8 cellular contexts compared by ENCODE assay signal in the genomic region with DNA sequence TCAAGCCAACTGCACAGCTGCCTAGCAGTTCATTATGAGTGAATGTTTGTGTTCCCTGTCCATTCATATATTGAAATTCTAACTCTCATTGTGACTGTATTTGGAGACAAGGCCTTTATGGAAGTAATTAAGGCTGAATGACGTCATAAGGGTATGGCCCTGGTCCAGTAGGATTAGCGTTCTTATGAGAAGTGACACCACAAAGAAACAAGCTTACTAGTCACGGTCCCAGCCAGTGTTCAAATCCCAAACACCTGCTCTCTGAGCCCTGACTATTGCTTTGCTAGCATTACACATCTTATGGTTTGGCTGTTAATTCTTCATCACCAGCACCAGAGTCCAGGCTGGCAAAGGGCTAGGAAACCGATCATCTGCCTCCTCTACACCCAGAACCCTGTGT. TPM values are rescaled to one million over a fixed set of nuclear protein-coding genes. Genes with fewer than 3 reads are reported as not detected.
DNase-seq lines count a peak whose midpoint lies in the region; ATAC-seq and TF ChIP-seq lines count a peak whose summit lies in the region.

No MANE protein-coding gene starts in this region.

- DNase-seq in amniotic epithelial cell (ENCODE audit: low read depth) (peak; percentile 64), HK-2 (ENCODE audit: unreplicated experiment) (no peak), UCSD-AML1 (lab: John Stamatoyannopoulos, UW; ENCODE audit: unreplicated experiment) (no peak)
- DNase-seq in activated CD4-positive, alpha-beta T cell treated with anti-CD3 and anti-CD28 coated beads, Interleukin-2, amount 50 U/mL, for 48 hours: no peak

- H3K9ac ChIP-seq in HUES64 (ENCODE audit: low read depth, low read length) (peak overlapping the region; percentile 95), mucosa of rectum (ENCODE audit: low read depth in 1 of 2, low read length in 2 of 2) (peak overlapping the region in 1 of 2 donors; percentile 72)

- H3K27me3 ChIP-seq in HUES64 (ENCODE audit: insufficient read depth, low read length) (no peaks in the 10 kb centered on the region), mucosa of rectum (ENCODE audit: control insufficient read depth in 2 of 2, insufficient read depth in 2 of 2, low read length in 2 of 2) (no peaks in the 10 kb centered on the region)

- H3K4me1 ChIP-seq in HUES64 (ENCODE audit: insufficient read depth, low read length) (peaks cover 8% of the 10 kb centered on the region; the same call in 1 of the 2 replicates), mucosa of rectum (ENCODE audit: control insufficient read depth in 2 of 2, insufficient read depth in 2 of 2, low read length in 2 of 2) (peaks cover 22% of the 10 kb centered on the region in 2 donors)

- H3K36me3 ChIP-seq in HUES64 (ENCODE audit: insufficient read depth, low read length) (peaks cover 11% of the 10 kb centered on the region), mucosa of rectum (ENCODE audit: control insufficient read depth in 2 of 2, insufficient read depth in 2 of 2, low read length in 2 of 2) (peaks cover 8 to 11% of the 10 kb centered on the region in 2 donors)

- H3K4me3 ChIP-seq in HUES64 (ENCODE audit: low read length) (peak overlapping the region; percentile 81), mucosa of rectum (ENCODE audit: low read length in 2 of 2) (peak overlapping the region; percentile 83 to 88)

- 81% methylated on average over 4 of the region's 4 CpGs for WGBS in HUES64

- no peak for ATAC-seq in HG03354 (IDR thresholded peaks at IDR 0.05; ENCODE audit: poor library complexity, severe bottlenecking, unreplicated experiment)

- H3K27ac ChIP-seq in C4-2B (peak overlapping the region; percentile 91), HUES64 (ENCODE audit: low read depth, low read length) (no peak overlapping the region), mucosa of rectum (ENCODE audit: low read depth in 2 of 2, low read length in 2 of 2) (no peak overlapping the region)

- no peaks in the 10 kb centered on the region for H3K9me3 ChIP-seq in HUES64 (ENCODE audit: insufficient read depth, low read depth, low read length)
- H3K9me3 ChIP-seq in mucosa of rectum (ENCODE audit: control insufficient read depth in 2 of 2, low read length in 2 of 2): no peaks in the 10 kb centered on the region

- no peak for TF ChIP-seq CTCF in C4-2B (conservative IDR thresholded peaks at IDR 0.05)

RNA-seq across cellular contexts. Expression of gene ZNF668, which starts 2.2 kb away (rescaled TPM):
- polyA plus RNA-seq in HUES64 (2013, experiment 1 of 2): 12.8 TPM
- polyA plus RNA-seq in HUES64 (2013, experiment 2 of 2): 8.7 TPM

RNA-seq across cellular contexts. Expression of gene ZNF646, which starts 2.4 kb away (rescaled TPM):
- 10.2 TPM for polyA plus RNA-seq in HUES64 (2013, experiment 1 of 2)
- 12.4 TPM for polyA plus RNA-seq in HUES64 (2013, experiment 2 of 2)

RNA-seq across cellular contexts. Expression of gene PRSS53, which starts 16.9 kb away (rescaled TPM):
- 1.4 TPM for polyA plus RNA-seq in HUES64 (2013, experiment 1 of 2)
- 0.95 TPM for polyA plus RNA-seq in HUES64 (2013, experiment 2 of 2)

RNA-seq across cellular contexts. Expression of gene VKORC1, which starts 22.7 kb away (rescaled TPM):
- 66.6 TPM for polyA plus RNA-seq in HUES64 (2013, experiment 1 of 2)
- polyA plus RNA-seq in HUES64 (2013, experiment 2 of 2): 80.0 TPM

RNA-seq across cellular contexts. Expression of gene BCKDK, which starts 36.3 kb away (rescaled TPM):
- 34.1 TPM for polyA plus RNA-seq in HUES64 (2013, experiment 1 of 2)
- 44.3 TPM for polyA plus RNA-seq in HUES64 (2013, experiment 2 of 2)
